ENCODE assay signal across 24 cellular contexts in the genomic region with DNA sequence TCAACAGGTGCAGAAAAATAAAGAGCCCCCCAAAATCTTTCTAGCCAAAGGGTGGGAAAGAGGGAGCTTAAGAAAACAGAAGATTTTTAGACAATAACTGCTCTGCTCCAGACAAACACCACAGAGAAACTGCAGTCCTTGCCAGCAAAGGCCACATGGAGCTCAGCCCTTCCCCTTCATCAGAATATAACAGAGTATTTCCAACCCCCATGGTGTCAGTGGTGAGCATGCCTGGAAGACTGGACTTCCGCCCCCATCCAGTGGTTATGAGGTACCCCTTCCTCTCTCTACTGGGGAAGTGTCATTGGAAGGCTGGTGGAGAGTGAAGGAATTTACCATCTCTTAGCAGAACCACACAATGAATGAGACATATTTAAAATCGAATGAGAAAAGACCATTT.
"Had no signal": no experiment of that assay in that cellular context is flagged by ENCODE, and none has a peak within 500 bp of the region (broad histone marks: within the 10 kb centered on the region; RNA-seq: fewer than 3 reads in every experiment).

No MANE protein-coding gene starts in this region.

- H3K9me3 Mint-ChIP-seq: naive thymus-derived CD4-positive, alpha-beta T cell; nephron progenitor cell had no signal

- DNase-seq: cortex of kidney; effector memory CD4-positive, alpha-beta T cell; gastrocnemius medialis; heart right ventricle; hypothalamus; immature natural killer cell; left cardiac atrium; left ventricle myocardium inferior; mesenchymal stem cell; naive thymus-derived CD4-positive, alpha-beta T cell; nephron progenitor cell; sigmoid colon; stimulated activated CD4-positive, alpha-beta T cell treated with anti-CD3 and anti-CD28 coated beads, Interleukin-2, amount 100 ng/mL, for 24 hours; stimulated activated CD4-positive, alpha-beta T cell treated with anti-CD3 and anti-CD28 coated beads, Interleukin-4, amount 100 ng/mL, for 4 hours; stimulated activated naive CD4-positive, alpha-beta T cell; stomach; substantia nigra; transverse colon had no signal

- H3K27ac Mint-ChIP-seq: immature natural killer cell; naive thymus-derived CD4-positive, alpha-beta T cell; nephron progenitor cell had no signal

- H3K4me3 Mint-ChIP-seq: immature natural killer cell; naive thymus-derived CD4-positive, alpha-beta T cell; nephron progenitor cell had no signal

- H3K4me1 ChIP-seq: esophagus muscularis mucosa, gastrocnemius medialis, heart right ventricle, left ventricle myocardium inferior, right atrium auricular region, sigmoid colon, stomach, transverse colon had no signal

- H3K27me3 ChIP-seq: esophagus muscularis mucosa, gastrocnemius medialis, heart right ventricle, right atrium auricular region, sigmoid colon, stomach, transverse colon had no signal

- H3K36me3 Mint-ChIP-seq: immature natural killer cell; naive thymus-derived CD4-positive, alpha-beta T cell had no signal

- H3K9me3 ChIP-seq: esophagus muscularis mucosa, gastrocnemius medialis, heart right ventricle, left ventricle myocardium inferior, right atrium auricular region, sigmoid colon, stomach, thoracic aorta, transverse colon had no signal

- H3K27ac ChIP-seq: epithelial cell of prostate, esophagus muscularis mucosa, gastrocnemius medialis, heart right ventricle, left ventricle myocardium inferior, right atrium auricular region, sigmoid colon, skin epidermis, stomach, thoracic aorta, transverse colon had no signal

- ATAC-seq: gastrocnemius medialis; heart right ventricle; left cardiac atrium; naive thymus-derived CD4-positive, alpha-beta T cell had no signal

- H3K4me3 ChIP-seq: esophagus muscularis mucosa, gastrocnemius medialis, heart right ventricle, left ventricle myocardium inferior, lung, right atrium auricular region, sigmoid colon, skin epidermis, stomach, thoracic aorta, transverse colon had no signal

- H3K4me1 Mint-ChIP-seq: immature natural killer cell; naive thymus-derived CD4-positive, alpha-beta T cell had no signal

- H3K36me3 ChIP-seq: esophagus muscularis mucosa, gastrocnemius medialis, heart right ventricle, left ventricle myocardium inferior, right atrium auricular region, sigmoid colon, stomach, thoracic aorta, transverse colon had no signal
